ENCODE assay signal across 37 cellular contexts in the genomic region with DNA sequence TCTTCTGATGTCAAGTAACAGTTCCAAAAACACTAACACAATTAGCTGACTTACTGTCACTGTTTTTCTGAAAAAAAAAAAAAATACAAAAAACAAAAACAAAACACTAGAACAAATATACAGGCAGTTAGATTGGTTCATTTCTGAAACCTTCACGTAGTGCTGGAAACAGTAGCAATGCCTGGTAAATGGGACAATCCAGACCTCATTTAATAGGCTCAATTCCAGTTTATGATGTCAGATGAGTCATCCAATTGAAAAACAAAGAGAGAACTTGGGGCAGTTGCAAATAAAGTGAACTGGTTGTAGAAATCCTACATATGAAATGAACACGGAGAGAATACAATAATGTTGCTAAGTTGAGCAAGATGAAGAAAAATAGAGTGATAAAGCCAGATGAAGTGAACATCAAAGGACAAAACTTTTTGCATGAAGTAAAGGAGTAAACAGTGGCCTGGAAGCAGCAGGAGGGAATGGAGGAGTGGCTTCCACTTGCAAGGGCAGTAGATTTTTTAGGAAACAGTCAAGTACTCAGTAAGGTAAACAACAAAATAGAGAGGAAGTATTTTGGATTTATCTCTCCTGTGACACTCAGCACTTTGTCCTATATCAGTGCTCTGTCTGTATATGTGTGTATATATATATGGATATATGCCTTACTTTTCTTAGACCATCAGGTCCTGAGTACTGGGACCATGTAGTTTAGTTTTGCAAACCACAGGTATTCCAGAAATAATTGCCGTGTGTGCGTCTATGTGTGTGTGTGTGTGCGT. TPM values are rescaled to one million over a fixed set of nuclear protein-coding genes. Genes with fewer than 3 reads are reported as not detected.
"Had no signal": no experiment of that assay in that cellular context is flagged by ENCODE, and none has a peak within 500 bp of the region (broad histone marks: within the 10 kb centered on the region; RNA-seq: fewer than 3 reads in every experiment).

No MANE protein-coding gene starts in this region.

- H3K4me3 Mint-ChIP-seq: activated CD8-positive, alpha-beta memory T cell treated with anti-CD3 and anti-CD28 coated beads, Interleukin-2, amount 10 ng/mL, durations not matched to agents 7 days and 5 days; activated CD8-positive, alpha-beta T cell treated with anti-CD3 and anti-CD28 coated beads for 36 hours; activated T-cell treated with anti-CD3 and anti-CD28 coated beads, Interleukin-2, amount 50 U/mL, for 72 hours; brain; memory B cell; natural killer cell; neural progenitor cell; stimulated activated memory B cell treated with anti-CD40 and anti-IgM and Interleukin-4, amounts not matched to agents 10 μg/mL and 1 μg/mL and 100 μg/mL, for 72 hours; stimulated activated naive CD8-positive, alpha-beta T cell treated with anti-CD3 and anti-CD28 coated beads, Interleukin-15, amount 100 ng/mL, for 72 hours; T-helper 2 cell treated with Interferon-gamma antibody and Interleukin-4, amounts not matched to agents 5 μg/mL and 100 μg/mL, for 36 hours; type B pancreatic cell; WTC11 had no signal

- H3K36me3 Mint-ChIP-seq: activated CD8-positive, alpha-beta memory T cell treated with anti-CD3 and anti-CD28 coated beads, Interleukin-2, amount 10 ng/mL, durations not matched to agents 7 days and 5 days; activated naive CD4-positive, alpha-beta T cell treated with anti-CD3 and anti-CD28 coated beads, Interleukin-2, amount 50 U/mL, for 72 hours; brain; memory B cell; natural killer cell; neural progenitor cell; stimulated activated memory B cell treated with anti-CD40 and anti-IgM and Interleukin-4, amounts not matched to agents 10 μg/mL and 1 μg/mL and 100 μg/mL, for 72 hours; type B pancreatic cell; WTC11 had no signal

- H3K27ac Mint-ChIP-seq: activated CD8-positive, alpha-beta memory T cell treated with anti-CD3 and anti-CD28 coated beads, Interleukin-2, amount 10 ng/mL, durations not matched to agents 7 days and 5 days; activated CD8-positive, alpha-beta T cell treated with anti-CD3 and anti-CD28 coated beads for 36 hours; activated naive CD4-positive, alpha-beta T cell treated with anti-CD3 and anti-CD28 coated beads, Interleukin-2, amount 50 U/mL, for 72 hours; activated T-cell treated with anti-CD3 and anti-CD28 coated beads, Interleukin-2, amount 50 U/mL, for 72 hours; brain; memory B cell; natural killer cell; neural progenitor cell; stimulated activated memory B cell treated with anti-CD40 and anti-IgM and Interleukin-4, amounts not matched to agents 10 μg/mL and 1 μg/mL and 100 μg/mL, for 72 hours; stimulated activated naive CD8-positive, alpha-beta T cell treated with anti-CD3 and anti-CD28 coated beads, Interleukin-15, amount 100 ng/mL, for 72 hours; T-helper 2 cell treated with Interferon-gamma antibody and Interleukin-4, amounts not matched to agents 5 μg/mL and 100 μg/mL, for 36 hours; type B pancreatic cell; WTC11 had no signal

- H3K9me3 Mint-ChIP-seq: activated CD8-positive, alpha-beta T cell treated with anti-CD3 and anti-CD28 coated beads for 36 hours; activated naive CD4-positive, alpha-beta T cell treated with anti-CD3 and anti-CD28 coated beads, Interleukin-2, amount 50 U/mL, for 72 hours; memory B cell; natural killer cell; stimulated activated memory B cell treated with anti-CD40 and anti-IgM and Interleukin-4, amounts not matched to agents 10 μg/mL and 1 μg/mL and 100 μg/mL, for 72 hours; stimulated activated naive CD8-positive, alpha-beta T cell treated with anti-CD3 and anti-CD28 coated beads, Interleukin-15, amount 100 ng/mL, for 72 hours; type B pancreatic cell; WTC11 had no signal

- H3K4me2 ChIP-seq: neural progenitor cell, smooth muscle cell had no signal

- ATAC-seq: activated CD8-positive, alpha-beta memory T cell treated with anti-CD3 and anti-CD28 coated beads, Interleukin-2, amount 10 ng/mL, durations not matched to agents 7 days and 5 days; activated CD8-positive, alpha-beta T cell treated with anti-CD3 and anti-CD28 coated beads for 36 hours; activated naive CD4-positive, alpha-beta T cell treated with anti-CD3 and anti-CD28 coated beads, Interleukin-2, amount 50 U/mL, for 72 hours; activated T-cell treated with anti-CD3 and anti-CD28 coated beads, Interleukin-2, amount 50 U/mL, for 72 hours; esophagus mucosa; heart right ventricle; natural killer cell; stimulated activated memory B cell treated with anti-CD40 and anti-IgM and Interleukin-4, amounts not matched to agents 10 μg/mL and 1 μg/mL and 100 μg/mL, for 72 hours; stimulated activated naive CD8-positive, alpha-beta T cell treated with anti-CD3 and anti-CD28 coated beads, Interleukin-15, amount 100 ng/mL, for 72 hours; WTC11 had no signal

- H3K9me3 ChIP-seq: right atrium auricular region, vagina had no signal

- H3K27me3 Mint-ChIP-seq: activated CD8-positive, alpha-beta memory T cell treated with anti-CD3 and anti-CD28 coated beads, Interleukin-2, amount 10 ng/mL, durations not matched to agents 7 days and 5 days; activated CD8-positive, alpha-beta T cell treated with anti-CD3 and anti-CD28 coated beads for 36 hours; brain; stimulated activated memory B cell treated with anti-CD40 and anti-IgM and Interleukin-4, amounts not matched to agents 10 μg/mL and 1 μg/mL and 100 μg/mL, for 72 hours; stimulated activated naive CD8-positive, alpha-beta T cell treated with anti-CD3 and anti-CD28 coated beads, Interleukin-15, amount 100 ng/mL, for 72 hours; type B pancreatic cell had no signal

- DNase-seq: activated CD4-positive, alpha-beta T cell treated with anti-CD3 and anti-CD28 coated beads for 1 hour; activated CD4-positive, alpha-beta T cell treated with anti-CD3 and anti-CD28 coated beads, Interleukin-2, amount 50 U/mL, for 1 hour; activated CD8-positive, alpha-beta memory T cell treated with anti-CD3 and anti-CD28 coated beads, Interleukin-2, amount 10 ng/mL, durations not matched to agents 7 days and 5 days; activated CD8-positive, alpha-beta T cell treated with anti-CD3 and anti-CD28 coated beads for 36 hours; activated naive CD4-positive, alpha-beta T cell; activated T-cell treated with anti-CD3 and anti-CD28 coated beads for 4 hours; activated T-cell treated with anti-CD3 and anti-CD28 coated beads, Interleukin-2, amount 50 U/mL, for 72 hours; cortex of kidney; foreskin melanocyte; heart right ventricle; natural killer cell; occipital lobe; stimulated activated CD4-positive, alpha-beta T cell treated with anti-CD3 and anti-CD28 coated beads, Interleukin-1b, Interleukin-23, amount 100 ng/mL, for 48 hours; stimulated activated CD4-positive, alpha-beta T cell treated with anti-CD3 and anti-CD28 coated beads, Interleukin-4, amount 100 ng/mL, for 4 hours; stimulated activated CD8-positive, alpha-beta memory T cell treated with anti-CD3 and anti-CD28 coated beads, Interleukin-4, amount 100 ng/mL, for 48 hours; stimulated activated naive CD8-positive, alpha-beta T cell treated with anti-CD3 and anti-CD28 coated beads, Interleukin-15, amount 100 ng/mL, for 72 hours; substantia nigra had no signal

- H2AFZ ChIP-seq: neural progenitor cell had no signal

- H3K4me1 Mint-ChIP-seq: activated CD8-positive, alpha-beta memory T cell treated with anti-CD3 and anti-CD28 coated beads, Interleukin-2, amount 10 ng/mL, durations not matched to agents 7 days and 5 days; brain; memory B cell; natural killer cell; neural progenitor cell; stimulated activated memory B cell treated with anti-CD40 and anti-IgM and Interleukin-4, amounts not matched to agents 10 μg/mL and 1 μg/mL and 100 μg/mL, for 72 hours; stimulated activated naive CD8-positive, alpha-beta T cell treated with anti-CD3 and anti-CD28 coated beads, Interleukin-15, amount 100 ng/mL, for 72 hours; WTC11 had no signal

- H3K27ac ChIP-seq: heart right ventricle, neural progenitor cell, right atrium auricular region, vagina had no signal

- H3K36me3 ChIP-seq: heart right ventricle, neural progenitor cell, right atrium auricular region, vagina had no signal

- H3K4me3 ChIP-seq: heart right ventricle, neural progenitor cell, right atrium auricular region, smooth muscle cell, vagina had no signal

- H3K9ac ChIP-seq: neural progenitor cell had no signal

- H3K27me3 ChIP-seq: heart right ventricle, neural progenitor cell, right atrium auricular region, vagina had no signal

- H3K4me1 ChIP-seq: heart right ventricle, neural progenitor cell, right atrium auricular region, vagina had no signal

RNA-seq across cellular contexts. Expression of gene MAGEA10, which starts 39.3 kb away (rescaled TPM):
- total RNA-seq: activated CD8-positive, alpha-beta memory T cell treated with anti-CD3 and anti-CD28 coated beads, Interleukin-2, amount 10 ng/mL, durations not matched to agents 7 days and 5 days; activated CD8-positive, alpha-beta T cell treated with anti-CD3 and anti-CD28 coated beads for 36 hours; activated naive CD4-positive, alpha-beta T cell treated with anti-CD3 and anti-CD28 coated beads, Interleukin-2, amount 50 U/mL, for 72 hours; activated T-cell treated with anti-CD3 and anti-CD28 coated beads, Interleukin-2, amount 50 U/mL, for 72 hours; cardiac septum; chondrocyte; esophagus mucosa; glomerular endothelial cell; heart right ventricle; kidney epithelial cell; lower leg skin; mononuclear cell; natural killer cell; occipital lobe; pulmonary artery endothelial cell; right atrium auricular region; smooth muscle cell; vagina; WTC11 had no signal
- polyA plus RNA-seq: heart right ventricle, smooth muscle cell, thymus had no signal
